In genomic region chr3:46944191-46944590, GRCh38 we compare ENCODE assay signal across 11 cellular contexts. TPM values are rescaled to one million over a fixed set of nuclear protein-coding genes. Genes with fewer than 3 reads are reported as not detected.
DNase-seq lines count a peak whose midpoint lies in the region; ATAC-seq and TF ChIP-seq lines count a peak whose summit lies in the region.
"Had no signal": no experiment of that assay in that cellular context is flagged by ENCODE, and none has a peak within 500 bp of the region (broad histone marks: within the 10 kb centered on the region; RNA-seq: fewer than 3 reads in every experiment).

No MANE protein-coding gene starts in this region.

- H3K27me3 Mint-ChIP-seq in activated naive CD8-positive, alpha-beta T cell treated with anti-CD3 and anti-CD28 coated beads, Interleukin-2, amount 10 ng/mL, durations not matched to agents 7 days and 5 days, result no peaks in the 10 kb centered on the region

- H4K20me1 ChIP-seq in hepatocyte (ENCODE audit: insufficient read depth, poor library complexity, severe bottlenecking), result peaks cover 3% of the 10 kb centered on the region

- no peak for ATAC-seq in activated naive CD8-positive, alpha-beta T cell treated with anti-CD3 and anti-CD28 coated beads, Interleukin-2, amount 10 ng/mL, durations not matched to agents 7 days and 5 days (ENCODE audit: low read depth)
- ATAC-seq in GM18505 (IDR thresholded peaks at IDR 0.05; ENCODE audit: unreplicated experiment), result no peak

- H3K27ac ChIP-seq in hepatocyte (peak overlapping the region; percentile 99), skin epidermis (peak overlapping the region in 13 of 21 experiments; percentile 6 to 87 (median 73))

- POLR2A ChIA-PET in activated naive CD8-positive, alpha-beta T cell treated with anti-CD3 and anti-CD28 coated beads, Interleukin-2, amount 10 ng/mL, durations not matched to agents 7 days and 5 days (lab: Charles Lee), result no interaction called here

- TF ChIP-seq CTCF in hepatocyte (IDR thresholded peaks at IDR 0.05; ENCODE audit: poor library complexity), result no peak

- H3K4me3 Mint-ChIP-seq in activated naive CD8-positive, alpha-beta T cell treated with anti-CD3 and anti-CD28 coated beads, Interleukin-2, amount 10 ng/mL, durations not matched to agents 7 days and 5 days, result no peak overlapping the region

- peaks cover 58% of the 10 kb centered on the region for H3K4me1 Mint-ChIP-seq in activated naive CD8-positive, alpha-beta T cell treated with anti-CD3 and anti-CD28 coated beads, Interleukin-2, amount 10 ng/mL, durations not matched to agents 7 days and 5 days

- no peak overlapping the region for H2AFZ ChIP-seq in hepatocyte

- H3K9me3 ChIP-seq in hepatocyte (ENCODE audit: low read depth), result no peaks in the 10 kb centered on the region

- H3K36me3 ChIP-seq in hepatocyte (replicated peaks; ENCODE audit: insufficient read depth, low read depth), result no peaks in the 10 kb centered on the region

- peak overlapping the region; percentile 21 for H3K27ac Mint-ChIP-seq in activated naive CD8-positive, alpha-beta T cell treated with anti-CD3 and anti-CD28 coated beads, Interleukin-2, amount 10 ng/mL, durations not matched to agents 7 days and 5 days

- no peaks in the 10 kb centered on the region for H3K9me2 ChIP-seq in hepatocyte (replicated peaks; ENCODE audit: insufficient read depth)

- peak; percentile 40 for DNase-seq in HT-29 (ENCODE audit: low spot score)
- no peak for DNase-seq in activated naive CD8-positive, alpha-beta T cell treated with anti-CD3 and anti-CD28 coated beads, Interleukin-2, amount 10 ng/mL, durations not matched to agents 7 days and 5 days
- no peak for DNase-seq in hepatocyte (ENCODE audit: low spot score)
- DNase-seq in DMS 273 (lab: John Stamatoyannopoulos, UW; ENCODE audit: unreplicated experiment), result no peak
- no peak for DNase-seq in NCI-H2081 (lab: John Stamatoyannopoulos, UW)
- DNase-seq in activated CD4-positive, alpha-beta T cell treated with anti-CD3 and anti-CD28 coated beads for 4 hours, result no peak
- DNase-seq: effector CD8-positive, alpha-beta T cell; NCI-H510A treated with DMSO at 0.1 percent for 48 hours; T-helper 9 cell had no signal

- H3K4me3 ChIP-seq in hepatocyte (no peak overlapping the region), skin epidermis (no peak overlapping the region)

- H3K9me3 Mint-ChIP-seq in activated naive CD8-positive, alpha-beta T cell treated with anti-CD3 and anti-CD28 coated beads, Interleukin-2, amount 10 ng/mL, durations not matched to agents 7 days and 5 days, result no peaks in the 10 kb centered on the region

- no peaks in the 10 kb centered on the region for H3K27me3 ChIP-seq in hepatocyte

- H3K4me2 ChIP-seq in hepatocyte, result no peak overlapping the region

- TF ChIP-seq POLR2A in GM18505 (IDR thresholded peaks at IDR 0.05; ENCODE audit: borderline replicate concordance, extremely low read depth, insufficient read depth, insufficient read length), result no peak

- 93% methylated on average over 8 of the region's 8 CpGs for WGBS in hepatocyte (ENCODE audit: low lambda C conversion rate, missing lambda C conversion rate)

- peaks cover 18% of the 10 kb centered on the region for H3K36me3 Mint-ChIP-seq in activated naive CD8-positive, alpha-beta T cell treated with anti-CD3 and anti-CD28 coated beads, Interleukin-2, amount 10 ng/mL, durations not matched to agents 7 days and 5 days

- peaks cover 76% of the 10 kb centered on the region for H3K79me2 ChIP-seq in hepatocyte

- peaks cover 86% of the 10 kb centered on the region for H3K4me1 ChIP-seq in hepatocyte (ENCODE audit: insufficient read depth)

RNA-seq across cellular contexts. Expression of gene CCDC12, which starts 32.4 kb away (rescaled TPM):
- 38.2 and 39.4 TPM in 2 replicates for total RNA-seq in HT-29 (2014; rRNA removed; shearing (Covaris generic))
- total RNA-seq in activated naive CD8-positive, alpha-beta T cell treated with anti-CD3 and anti-CD28 coated beads, Interleukin-2, amount 10 ng/mL, durations not matched to agents 7 days and 5 days, result 10 to 100 TPM; 58.6 to 60.0 TPM
- 41.1 and 47.5 TPM in 2 replicates for total RNA-seq in hepatocyte
- 78.4 and 107 TPM in 2 replicates for polyA plus RNA-seq in hepatocyte

RNA-seq across cellular contexts. Expression of gene NBEAL2, which starts 35.3 kb away (rescaled TPM):
- total RNA-seq in HT-29 (2014; rRNA removed; shearing (Covaris generic)), result 154 and 168 TPM in 2 replicates
- 100 to 1,000 TPM; 165 to 178 TPM for total RNA-seq in activated naive CD8-positive, alpha-beta T cell treated with anti-CD3 and anti-CD28 coated beads, Interleukin-2, amount 10 ng/mL, durations not matched to agents 7 days and 5 days
- total RNA-seq in hepatocyte, result 23.6 and 38.6 TPM in 2 replicates
- 42.2 and 58.5 TPM in 2 replicates for polyA plus RNA-seq in hepatocyte
